30 cellular contexts compared by ENCODE assay signal in the genomic region with DNA sequence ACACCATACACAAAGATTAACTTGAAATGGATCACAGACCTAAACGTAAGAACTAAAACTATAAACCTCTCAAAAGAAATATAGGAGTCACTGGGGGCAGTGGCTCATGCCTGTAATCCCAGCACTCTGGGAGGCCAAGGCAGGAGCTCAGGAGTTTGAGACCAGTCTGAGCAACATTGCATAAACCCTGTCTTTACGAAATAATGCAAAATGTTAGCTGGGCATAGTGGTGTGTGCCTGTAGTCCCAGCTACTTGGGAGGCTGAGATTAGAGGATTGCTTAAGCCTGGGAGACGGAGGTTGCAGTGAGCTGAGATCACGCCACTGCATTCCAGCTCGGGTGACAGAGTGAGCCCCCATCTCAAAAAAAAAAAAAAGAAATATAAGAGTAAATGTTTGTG.
"Had no signal": no experiment of that assay in that cellular context is flagged by ENCODE, and none has a peak within 500 bp of the region (broad histone marks: within the 10 kb centered on the region; RNA-seq: fewer than 3 reads in every experiment).

No MANE protein-coding gene starts in this region.

- H3K27me3 ChIP-seq: adrenal gland, ascending aorta, body of pancreas, brain microvascular endothelial cell, breast epithelium, cardiac muscle cell had no signal

- H3K4me3 ChIP-seq: adrenal gland, ascending aorta, body of pancreas, breast epithelium, cardiac muscle cell had no signal

- H3K36me3 ChIP-seq: adrenal gland, ascending aorta, brain microvascular endothelial cell, breast epithelium, cardiac muscle cell had no signal

- DNase-seq: activated effector memory CD4-positive, alpha-beta T cell treated with anti-CD3 and anti-CD28 coated beads, Interleukin-2, amount 50 U/mL, for 16 hours; activated effector memory CD4-positive, alpha-beta T cell treated with Interleukin-2 at 50 U/mL for 16 hours; activated gamma-delta T cell; activated gamma-delta T cell treated with Interleukin-2 at 50 U/mL for 16 hours; activated naive CD4-positive, alpha-beta T cell; activated naive CD4-positive, alpha-beta T cell treated with anti-CD3 and anti-CD28 coated beads for 36 hours; activated naive CD4-positive, alpha-beta T cell treated with anti-CD3 and anti-CD28 coated beads, Interleukin-2, amount 10 ng/mL, durations not matched to agents 7 days and 5 days; activated naive CD4-positive, alpha-beta T cell treated with anti-CD3 and anti-CD28 coated beads, Interleukin-2, amount 50 U/mL, for 16 hours; activated naive CD4-positive, alpha-beta T cell treated with Interleukin-2 at 50 U/mL for 16 hours; activated naive CD8-positive, alpha-beta T cell treated with anti-CD3 and anti-CD28 coated beads for 36 hours; activated naive CD8-positive, alpha-beta T cell treated with anti-CD3 and anti-CD28 coated beads, Interleukin-2, amount 10 ng/mL, durations not matched to agents 7 days and 5 days; activated naive CD8-positive, alpha-beta T cell treated with anti-CD3 and anti-CD28 coated beads, Interleukin-2, amount 50 U/mL, for 24 hours; activated T-cell treated with anti-CD3 and anti-CD28 coated beads, Interleukin-2, amount 50 U/mL, for 1 hour; activated T-cell treated with anti-CD3 and anti-CD28 coated beads, Interleukin-2, amount 50 U/mL, for 24 hours; activated T-cell treated with anti-CD3 and anti-CD28 coated beads, Interleukin-2, amount 50 U/mL, for 4 hours; activated T-cell treated with anti-CD3 and anti-CD28 coated beads, Interleukin-2, amount 50 U/mL, for 48 hours; activated T-cell treated with anti-CD3 and anti-CD28 coated beads, Interleukin-2, amount 50 U/mL, for 72 hours; adrenal gland; amniotic stem cell; amygdala; anterior cingulate cortex; aorta; body of pancreas; brain microvascular endothelial cell; caudate nucleus; central memory CD4-positive, alpha-beta T cell; cerebellar nuclear complex had no signal

- H3K27ac ChIP-seq: adrenal gland, ascending aorta, body of pancreas, brain microvascular endothelial cell, breast epithelium, cardiac muscle cell had no signal

- H3K9me3 ChIP-seq: adrenal gland, ascending aorta, body of pancreas, breast epithelium had no signal
